In genomic region chr1:91749690-91750335, GRCh38 we compare ENCODE assay signal across 16 cellular contexts.
DNase-seq lines count a peak whose midpoint lies in the region; ATAC-seq and TF ChIP-seq lines count a peak whose summit lies in the region.
"Had no signal": no experiment of that assay in that cellular context is flagged by ENCODE, and none has a peak within 500 bp of the region (broad histone marks: within the 10 kb centered on the region; RNA-seq: fewer than 3 reads in every experiment).

No MANE protein-coding gene starts in this region.

- no peaks in the 10 kb centered on the region for H3K79me2 ChIP-seq in MM.1S (ENCODE audit: low read length)

- no peaks in the 10 kb centered on the region for H4K20me1 ChIP-seq in MM.1S (ENCODE audit: insufficient read depth, low read length)

- TF ChIP-seq RAD21 in liver (IDR thresholded peaks at IDR 0.05) = peak; percentile 19 to 24

- no peak overlapping the region for H3K4me2 ChIP-seq in MM.1S (ENCODE audit: low read depth, low read length)

- H3K4me1 ChIP-seq in SJCRH30 (peaks cover 13% of the 10 kb centered on the region), liver (ENCODE audit: control insufficient read depth in 4 of 4, insufficient read depth in 4 of 4, low read length in 3 of 4) (peaks cover 7 to 50% (median 41%) of the 10 kb centered on the region in 4 donors), skeletal muscle tissue (ENCODE audit: control insufficient read depth in 3 of 3, insufficient read depth in 3 of 3, low read length in 3 of 3) (peaks cover 39 to 42% (median 40%) of the 10 kb centered on the region in 3 donors), MM.1S (ENCODE audit: low read length) (no peaks in the 10 kb centered on the region)

- H3K9ac ChIP-seq in liver (ENCODE audit: low read depth in 1 of 2, low read length in 2 of 2) (peak overlapping the region in 1 of 2 donors; percentile 30), skeletal muscle tissue (ENCODE audit: low read depth in 1 of 3, low read length in 3 of 3) (no peak overlapping the region), MM.1S (ENCODE audit: low read length) (no peak overlapping the region)

- no peak for TF ChIP-seq CTCF in liver (IDR thresholded peaks at IDR 0.05; ENCODE audit: low read depth, low read length, missing input control)
- TF ChIP-seq CTCF in MM.1S (IDR thresholded peaks at IDR 0.05; ENCODE audit: low read length) = no peak

- H2AFZ ChIP-seq in MM.1S (ENCODE audit: low read length) = no peak overlapping the region

- no peak for ATAC-seq in GM21717 (IDR thresholded peaks at IDR 0.05; ENCODE audit: unreplicated experiment)
- no peak for ATAC-seq in GM21825 (IDR thresholded peaks at IDR 0.05; ENCODE audit: unreplicated experiment)
- ATAC-seq: HCT116; stimulated activated naive CD8-positive, alpha-beta T cell treated with anti-CD3 and anti-CD28 coated beads, Interleukin-15, Interleukin-2, amounts not matched to agents 100 U/mL and 50 U/mL, for 24 hours had no signal

- no peaks in the 10 kb centered on the region for H3K36me3 ChIP-seq in SJCRH30
- no peaks in the 10 kb centered on the region for H3K36me3 ChIP-seq in liver (ENCODE audit: control insufficient read depth in 4 of 4, insufficient read depth in 3 of 4, low read depth in 1 of 4, low read length in 3 of 4)
- no peaks in the 10 kb centered on the region for H3K36me3 ChIP-seq in skeletal muscle tissue (ENCODE audit: control insufficient read depth in 3 of 3, insufficient read depth in 3 of 3, low read length in 3 of 3)
- no peaks in the 10 kb centered on the region for H3K36me3 ChIP-seq in MM.1S (replicated peaks; ENCODE audit: insufficient read depth, low read length)
- H3K36me3 ChIP-seq: SJSA1 had no signal

- peak; percentile 50 for DNase-seq in NCI-H2029 (lab: John Stamatoyannopoulos, UW)
- peak; percentile 8 to 40 for DNase-seq in SJCRH30
- DNase-seq in MM.1S = no peak
- no peak for DNase-seq in Ammon's horn (ENCODE audit: low spot score)
- DNase-seq: amniotic stem cell; COR-L47; effector memory CD4-positive, alpha-beta T cell; NCI-H1105 treated with DMSO at 0.1 percent for 48 hours; stimulated activated CD4-positive, alpha-beta T cell treated with anti-CD3 and anti-CD28 coated beads, Interleukin-15, amount 100 ng/mL, for 24 hours; stimulated activated naive CD8-positive, alpha-beta T cell treated with anti-CD3 and anti-CD28 coated beads, Interleukin-15, Interleukin-2, amounts not matched to agents 100 U/mL and 50 U/mL, for 24 hours had no signal

- no peaks in the 10 kb centered on the region for H3F3A ChIP-seq in MM.1S (ENCODE audit: insufficient read depth, low read length)

- WGBS in liver = 46% methylated on average over 8 of the region's 8 CpGs

- H3K27ac ChIP-seq in SJCRH30 (no peak overlapping the region; the same call in 1 of the 2 replicates), liver (ENCODE audit: low read depth in 1 of 2, low read length in 2 of 2) (peak overlapping the region; percentile 57 to 89), skeletal muscle tissue (ENCODE audit: low read depth, low read length) (peak overlapping the region; percentile 20), MM.1S (ENCODE audit: low read length) (no peak overlapping the region)
- H3K27ac ChIP-seq: SJSA1 had no signal

- H3K4me3 ChIP-seq in SJCRH30 (no peak overlapping the region), liver (ENCODE audit: low read depth in 1 of 3, low read length in 3 of 3) (no peak overlapping the region), skeletal muscle tissue (ENCODE audit: low read length in 3 of 3) (no peak overlapping the region), MM.1S (ENCODE audit: low read length) (no peak overlapping the region)
- H3K4me3 ChIP-seq: SJSA1 had no signal

- H3K9me2 ChIP-seq in MM.1S (replicated peaks; ENCODE audit: insufficient read depth, low read length) = no peaks in the 10 kb centered on the region

- no peaks in the 10 kb centered on the region for H3K27me3 ChIP-seq in SJCRH30
- no peaks in the 10 kb centered on the region for H3K27me3 ChIP-seq in liver (ENCODE audit: control insufficient read depth in 4 of 4, insufficient read depth in 4 of 4, low read length in 3 of 4)
- no peaks in the 10 kb centered on the region for H3K27me3 ChIP-seq in skeletal muscle tissue (ENCODE audit: control insufficient read depth in 3 of 3, insufficient read depth in 3 of 3, low read length in 3 of 3)
- H3K27me3 ChIP-seq in MM.1S (replicated peaks; ENCODE audit: insufficient read depth, low read length) = no peaks in the 10 kb centered on the region
- H3K27me3 ChIP-seq: SJSA1 had no signal

- H3K9me3 ChIP-seq in SJCRH30 (replicated peaks) (peaks cover 7% of the 10 kb centered on the region; the same call in 1 of the 2 replicates), liver (ENCODE audit: control insufficient read depth in 4 of 4, low read length in 3 of 4) (no peaks in the 10 kb centered on the region), skeletal muscle tissue (ENCODE audit: control insufficient read depth in 3 of 3, low read length in 3 of 3) (no peaks in the 10 kb centered on the region), MM.1S (replicated peaks; ENCODE audit: insufficient read depth, low read length) (no peaks in the 10 kb centered on the region)

TF ChIP-seq in liver, 16 proteins besides CTCF, POLR2A, EP300 and RAD21:
- TF ChIP-seq, protein P1, sequence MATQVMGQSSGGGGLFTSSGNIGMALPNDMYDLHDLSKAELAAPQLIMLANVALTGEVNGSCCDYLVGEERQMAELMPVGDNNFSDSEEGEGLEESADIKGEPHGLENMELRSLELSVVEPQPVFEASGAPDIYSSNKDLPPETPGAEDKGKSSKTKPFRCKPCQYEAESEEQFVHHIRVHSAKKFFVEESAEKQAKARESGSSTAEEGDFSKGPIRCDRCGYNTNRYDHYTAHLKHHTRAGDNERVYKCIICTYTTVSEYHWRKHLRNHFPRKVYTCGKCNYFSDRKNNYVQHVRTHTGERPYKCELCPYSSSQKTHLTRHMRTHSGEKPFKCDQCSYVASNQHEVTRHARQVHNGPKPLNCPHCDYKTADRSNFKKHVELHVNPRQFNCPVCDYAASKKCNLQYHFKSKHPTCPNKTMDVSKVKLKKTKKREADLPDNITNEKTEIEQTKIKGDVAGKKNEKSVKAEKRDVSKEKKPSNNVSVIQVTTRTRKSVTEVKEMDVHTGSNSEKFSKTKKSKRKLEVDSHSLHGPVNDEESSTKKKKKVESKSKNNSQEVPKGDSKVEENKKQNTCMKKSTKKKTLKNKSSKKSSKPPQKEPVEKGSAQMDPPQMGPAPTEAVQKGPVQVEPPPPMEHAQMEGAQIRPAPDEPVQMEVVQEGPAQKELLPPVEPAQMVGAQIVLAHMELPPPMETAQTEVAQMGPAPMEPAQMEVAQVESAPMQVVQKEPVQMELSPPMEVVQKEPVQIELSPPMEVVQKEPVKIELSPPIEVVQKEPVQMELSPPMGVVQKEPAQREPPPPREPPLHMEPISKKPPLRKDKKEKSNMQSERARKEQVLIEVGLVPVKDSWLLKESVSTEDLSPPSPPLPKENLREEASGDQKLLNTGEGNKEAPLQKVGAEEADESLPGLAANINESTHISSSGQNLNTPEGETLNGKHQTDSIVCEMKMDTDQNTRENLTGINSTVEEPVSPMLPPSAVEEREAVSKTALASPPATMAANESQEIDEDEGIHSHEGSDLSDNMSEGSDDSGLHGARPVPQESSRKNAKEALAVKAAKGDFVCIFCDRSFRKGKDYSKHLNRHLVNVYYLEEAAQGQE (IDR thresholded peaks at IDR 0.05) = peak; percentile 17
- TF ChIP-seq EGR1 (IDR thresholded peaks at IDR 0.05; ENCODE audit: low read depth in 2 of 2) = peak in 1 of 2 donors; percentile 37
- TF ChIP-seq HNF4G (IDR thresholded peaks at IDR 0.05) = no peak
- peak; percentile 49 to 77 for TF ChIP-seq RXRA (IDR thresholded peaks at IDR 0.05)
- TF ChIP-seq FOXA1 (IDR thresholded peaks at IDR 0.05) = peak; percentile 62
- TF ChIP-seq SP1 (IDR thresholded peaks at IDR 0.05) = peak; percentile 6
- TF ChIP-seq, protein P2, sequence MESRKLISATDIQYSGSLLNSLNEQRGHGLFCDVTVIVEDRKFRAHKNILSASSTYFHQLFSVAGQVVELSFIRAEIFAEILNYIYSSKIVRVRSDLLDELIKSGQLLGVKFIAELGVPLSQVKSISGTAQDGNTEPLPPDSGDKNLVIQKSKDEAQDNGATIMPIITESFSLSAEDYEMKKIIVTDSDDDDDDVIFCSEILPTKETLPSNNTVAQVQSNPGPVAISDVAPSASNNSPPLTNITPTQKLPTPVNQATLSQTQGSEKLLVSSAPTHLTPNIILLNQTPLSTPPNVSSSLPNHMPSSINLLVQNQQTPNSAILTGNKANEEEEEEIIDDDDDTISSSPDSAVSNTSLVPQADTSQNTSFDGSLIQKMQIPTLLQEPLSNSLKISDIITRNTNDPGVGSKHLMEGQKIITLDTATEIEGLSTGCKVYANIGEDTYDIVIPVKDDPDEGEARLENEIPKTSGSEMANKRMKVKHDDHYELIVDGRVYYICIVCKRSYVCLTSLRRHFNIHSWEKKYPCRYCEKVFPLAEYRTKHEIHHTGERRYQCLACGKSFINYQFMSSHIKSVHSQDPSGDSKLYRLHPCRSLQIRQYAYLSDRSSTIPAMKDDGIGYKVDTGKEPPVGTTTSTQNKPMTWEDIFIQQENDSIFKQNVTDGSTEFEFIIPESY (IDR thresholded peaks at IDR 0.05) = peak; percentile 44
- no peak for TF ChIP-seq GABPA (IDR thresholded peaks at IDR 0.05 in 1 of 2, conservative IDR thresholded peaks at IDR 0.05 in 1 of 2)
- peak; percentile 72 for TF ChIP-seq FOXA2 (IDR thresholded peaks at IDR 0.05)
- TF ChIP-seq NR2F2 (IDR thresholded peaks at IDR 0.05) = no peak
- no peak for TF ChIP-seq JUND (IDR thresholded peaks at IDR 0.05)
- TF ChIP-seq ATF3 (IDR thresholded peaks at IDR 0.05) = no peak
- no peak for TF ChIP-seq TAF1 (conservative IDR thresholded peaks at IDR 0.05)
- TF ChIP-seq YY1 (IDR thresholded peaks at IDR 0.05) = no peak
- TF ChIP-seq, protein P3, sequence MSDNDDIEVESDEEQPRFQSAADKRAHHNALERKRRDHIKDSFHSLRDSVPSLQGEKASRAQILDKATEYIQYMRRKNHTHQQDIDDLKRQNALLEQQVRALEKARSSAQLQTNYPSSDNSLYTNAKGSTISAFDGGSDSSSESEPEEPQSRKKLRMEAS (IDR thresholded peaks at IDR 0.05) = peak; percentile 47
- peak; percentile 43 to 64 for TF ChIP-seq HNF4A (conservative IDR thresholded peaks at IDR 0.05)

Comparison
In these comparisons a context has a peak if more than half of its experiments do, and no peak if none do; other contexts are left out.
1. DNase-seq: peak in NCI-H2029 (single experiment) and SJCRH30 (2 of 2); none in MM.1S (single experiment) and Ammon's horn (single experiment).
2. H3K27ac ChIP-seq: peak in liver (2 of 2) and skeletal muscle tissue (single experiment); none in SJCRH30 (single experiment) and MM.1S (single experiment).